14 cellular contexts compared by ENCODE assay signal in genomic region chr7:17444673-17445072, GRCh38.
DNase-seq lines count a peak whose midpoint lies in the region; ATAC-seq and TF ChIP-seq lines count a peak whose summit lies in the region.
"Had no signal": no experiment of that assay in that cellular context is flagged by ENCODE, and none has a peak within 500 bp of the region (broad histone marks: within the 10 kb centered on the region; RNA-seq: fewer than 3 reads in every experiment).

No MANE protein-coding gene starts in this region.

- H3K36me3 ChIP-seq in fibroblast of lung (ENCODE audit: control insufficient read depth, insufficient read depth, low read length) (no peaks in the 10 kb centered on the region), mucosa of descending colon (ENCODE audit: low read depth) (no peaks in the 10 kb centered on the region), transverse colon (no peaks in the 10 kb centered on the region)

- TF ChIP-seq EP300 in transverse colon (IDR thresholded peaks at IDR 0.05; ENCODE audit: low read depth): no peak

- H3K4me1 ChIP-seq in fibroblast of lung (ENCODE audit: control insufficient read depth, extremely low read depth, insufficient read depth, low read length): no peaks in the 10 kb centered on the region
- H3K4me1 ChIP-seq in mucosa of descending colon (ENCODE audit: low read depth): peaks cover 5% of the 10 kb centered on the region
- peaks cover 0 to 25% (median 14%) of the 10 kb centered on the region in 4 donors for H3K4me1 ChIP-seq in transverse colon

- H3K4me2 ChIP-seq in fibroblast of lung (ENCODE audit: extremely low read depth, insufficient read depth, low read length): no peak overlapping the region

- DNase-seq in GM03348 (ENCODE audit: low spot score) (peak; percentile 4), RPMI7951 (ENCODE audit: low read depth) (peak; percentile 62), fibroblast of lung (ENCODE audit: low read depth in 2 of 2) (peak; percentile 45 to 70), mucosa of descending colon (no peak), GM13977 (ENCODE audit: low spot score) (no peak), transverse colon (no peak), mesenteric fat pad (ENCODE audit: low spot score) (no peak), NCI-H69 (lab: John Stamatoyannopoulos, UW) (no peak)
- DNase-seq: activated CD8-positive, alpha-beta memory T cell treated with anti-CD3 and anti-CD28 coated beads, Interleukin-2, amount 50 U/mL, for 4 hours; anterior cingulate cortex; erythroblast; NCI-H2081; retina; T-helper 9 cell had no signal

- H3K79me2 ChIP-seq in fibroblast of lung (ENCODE audit: control insufficient read depth, insufficient read depth, low read length): no peaks in the 10 kb centered on the region

- H2AFZ ChIP-seq in fibroblast of lung (ENCODE audit: low read length): no peak overlapping the region

- TF ChIP-seq CTCF in fibroblast of lung (conservative IDR thresholded peaks at IDR 0.05 in 1 of 2, IDR thresholded peaks at IDR 0.05 in 1 of 2; ENCODE audit: low read depth in 1 of 2, low read length in 2 of 2): no peak
- TF ChIP-seq CTCF in mucosa of descending colon (IDR thresholded peaks at IDR 0.05): no peak
- no peak for TF ChIP-seq CTCF in GM13977 (IDR thresholded peaks at IDR 0.05; ENCODE audit: extremely low read depth, insufficient read depth, missing control alignments)
- TF ChIP-seq CTCF in transverse colon (IDR thresholded peaks at IDR 0.05): no peak

- ATAC-seq in mucosa of descending colon: peak; percentile 87

- H3K4me3 ChIP-seq in fibroblast of lung (replicated peaks in 1 of 4; ENCODE audit: control extremely low read depth in 1 of 4, insufficient read depth in 1 of 4, low read depth in 3 of 4, low read length in 4 of 4) (no peak overlapping the region), mucosa of descending colon (no peak overlapping the region), transverse colon (no peak overlapping the region)

- WGBS in transverse colon (ENCODE audit: low coverage in 1 of 2), 2 donors: 22 to 32% methylated on average over 1 of the region's 1 CpG

- no peaks in the 10 kb centered on the region for H4K20me1 ChIP-seq in fibroblast of lung (ENCODE audit: control insufficient read depth, extremely low read depth, insufficient read depth, low read length)

- H3K27ac ChIP-seq in fibroblast of lung (ENCODE audit: insufficient read depth, low read length) (no peak overlapping the region), transverse colon (peak overlapping the region in 1 of 4 donors; percentile 17)

- H3K9ac ChIP-seq in fibroblast of lung (ENCODE audit: insufficient read depth, low read length): no peak overlapping the region

- H3K27me3 ChIP-seq in fibroblast of lung (ENCODE audit: control insufficient read depth, insufficient read depth, low read length): no peaks in the 10 kb centered on the region
- H3K27me3 ChIP-seq in transverse colon: no peaks in the 10 kb centered on the region

- H3K9me3 ChIP-seq in fibroblast of lung (ENCODE audit: control insufficient read depth, insufficient read depth, low read depth, low read length) (no peaks in the 10 kb centered on the region), mucosa of descending colon (peaks cover 12% of the 10 kb centered on the region), transverse colon (peaks cover 11 to 16% of the 10 kb centered on the region in 2 donors)

- in situ Hi-C loops in GM13977 (cut with MboI; ENCODE audit: low pct_unique_long_range_greater_than_20kb, low sequenced_read_pairs, unreplicated experiment): no loop called here
- in situ Hi-C loops in transverse colon (cut with MboI; ENCODE audit: low pct_ligation_motif_present in 1 of 4, low pct_unique_long_range_greater_than_20kb in 1 of 4, low sequenced_read_pairs in 3 of 4): no loop called here

- TF ChIP-seq POLR2A in transverse colon (IDR thresholded peaks at IDR 0.05): no peak

- intact Hi-C loops in mucosa of descending colon (cut with DNase I, micrococcal nuclease) (no loop called here), transverse colon (cut with DNase I; ENCODE audit: low total_unique reads) (no loop called here)

Comparison
In these comparisons a context has a peak if more than half of its experiments do, and no peak if none do; other contexts are left out.
1. DNase-seq: peak in GM03348 (single experiment), RPMI7951 (single experiment) and fibroblast of lung (2 of 2); none in mucosa of descending colon (0 of 3), GM13977 (single experiment), transverse colon (single experiment), mesenteric fat pad (single experiment) and NCI-H69 (single experiment).